In genomic region chr19:34501339-34502320, GRCh38 we compare ENCODE assay signal across 1 cellular context.
TF ChIP-seq lines count a peak whose summit lies in the region.

No MANE protein-coding gene starts in this region.

TF ChIP-seq in K562, 482 proteins besides CTCF, POLR2A, EP300 and RAD21 (continued from another document):
- no peak for TF ChIP-seq KDM5B (IDR thresholded peaks at IDR 0.05; ENCODE audit: insufficient replicate concordance, low read depth, low read length)
- TF ChIP-seq HDAC3 (IDR thresholded peaks at IDR 0.05; ENCODE audit: borderline replicate concordance, partially characterized antibody) = no peak
